ENCODE assay signal across 11 cellular contexts in genomic region chr13:23753523-23753922, GRCh38.
DNase-seq lines count a peak whose midpoint lies in the region; TF ChIP-seq lines count a peak whose summit lies in the region.
"Had no signal": no experiment of that assay in that cellular context is flagged by ENCODE, and none has a peak within 500 bp of the region (broad histone marks: within the 10 kb centered on the region; RNA-seq: fewer than 3 reads in every experiment).

No MANE protein-coding gene starts in this region.

- in situ Hi-C loops in transverse colon (cut with MboI; ENCODE audit: low pct_ligation_motif_present in 1 of 4, low pct_unique_long_range_greater_than_20kb in 1 of 4, low sequenced_read_pairs in 3 of 4) = no loop called here

- no peaks in the 10 kb centered on the region for H3K27me3 ChIP-seq in Caco-2 (replicated peaks; ENCODE audit: control insufficient read depth, insufficient read depth, low read length)
- H3K27me3 ChIP-seq in transverse colon = no peaks in the 10 kb centered on the region

- H3K9me3 ChIP-seq in Caco-2 = no peaks in the 10 kb centered on the region
- H3K9me3 ChIP-seq in transverse colon = no peaks in the 10 kb centered on the region
- H3K9me3 ChIP-seq: left ventricle myocardium inferior had no signal

- no TSS peak for BruUV-seq in Caco-2 (replicated peaks; lab: Mats Ljungman, UMichigan)

- TF ChIP-seq POLR2A in transverse colon (IDR thresholded peaks at IDR 0.05) = no peak

- TF ChIP-seq EP300 in transverse colon (IDR thresholded peaks at IDR 0.05; ENCODE audit: low read depth) = no peak

- POLR2A ChIA-PET in Caco-2 (lab: Charles Lee) = interaction anchor here (0.7 kb wide), 1 partner anchor 175 kb away, joined by 3 read pairs; no protein-coding TSS in a partner anchor

- peaks cover 9% of the 10 kb centered on the region for H3K36me3 Mint-ChIP-seq in Caco-2 (ENCODE audit: insufficient read depth, unreplicated experiment)
- H3K36me3 Mint-ChIP-seq in mesothelial cell of epicardium = no peaks in the 10 kb centered on the region

- H3K27ac ChIP-seq in transverse colon = no peak overlapping the region
- H3K27ac ChIP-seq: left ventricle myocardium inferior had no signal

- CTCF ChIA-PET in Caco-2 (lab: Charles Lee) = interaction anchor here (0.7 kb wide), 1 partner anchor 12 kb away, joined by 3 read pairs; no protein-coding TSS in a partner anchor

- H3K4me1 Mint-ChIP-seq in Caco-2 (ENCODE audit: low read depth, unreplicated experiment) (peaks cover 49% of the 10 kb centered on the region), mesothelial cell of epicardium (peaks cover 50% of the 10 kb centered on the region)

- TF ChIP-seq CTCF in Caco-2 (IDR thresholded peaks at IDR 0.05; ENCODE audit: insufficient read depth in 1 of 2, low read depth in 1 of 2, low read length in 1 of 2, severe bottlenecking in 1 of 2, unreplicated experiment in 1 of 2) = no peak
- no peak for TF ChIP-seq CTCF in mesothelial cell of epicardium (IDR thresholded peaks at IDR 0.05; ENCODE audit: unreplicated experiment)
- no peak for TF ChIP-seq CTCF in transverse colon (IDR thresholded peaks at IDR 0.05)

- H3K9me3 Mint-ChIP-seq in Caco-2 (ENCODE audit: unreplicated experiment) = no peaks in the 10 kb centered on the region
- no peaks in the 10 kb centered on the region for H3K9me3 Mint-ChIP-seq in mesothelial cell of epicardium

- H3K27me3 Mint-ChIP-seq in Caco-2 (ENCODE audit: insufficient read depth, unreplicated experiment) (no peaks in the 10 kb centered on the region), mesothelial cell of epicardium (ENCODE audit: low read depth) (peaks cover 3% of the 10 kb centered on the region)

- intact Hi-C loops in Caco-2 (cut with micrococcal nuclease; ENCODE audit: unreplicated experiment) = no loop called here
- intact Hi-C loops in transverse colon (cut with DNase I; ENCODE audit: low total_unique reads) = no loop called here

- WGBS in transverse colon (ENCODE audit: low coverage in 1 of 2), 2 donors = 36 to 44% methylated on average over 1 of the region's 1 CpG

- H3K4me3 Mint-ChIP-seq in Caco-2 (ENCODE audit: unreplicated experiment) = peak overlapping the region; percentile 22
- H3K4me3 Mint-ChIP-seq in mesothelial cell of epicardium = no peak overlapping the region

- DNase-seq in Caco-2 (peak; percentile 66 to 67), LHCN-M2 (ENCODE audit: low read depth) (peak; percentile 66), dermis blood vessel endothelial cell (peak; percentile 19), mesothelial cell of epicardium (ENCODE audit: low spot score in 2 of 2, unreplicated experiment in 2 of 2) (no peak), NCI-H1930 (lab: John Stamatoyannopoulos, UW) (no peak), transverse colon (no peak)
- DNase-seq in activated CD4-positive, alpha-beta T cell treated with anti-CD3 and anti-CD28 coated beads for 1 hour = no peak
- DNase-seq in stimulated activated CD4-positive, alpha-beta T cell treated with anti-CD3 and anti-CD28 coated beads, Interleukin-2, amount 100 ng/mL, for 24 hours = no peak
- DNase-seq: activated CD4-positive, CD25-positive, alpha-beta regulatory T cell; activated naive CD4-positive, alpha-beta T cell treated with Interleukin-2 at 50 U/mL for 16 hours; left ventricle myocardium inferior had no signal

- H3K27ac Mint-ChIP-seq in Caco-2 (ENCODE audit: unreplicated experiment) (peak overlapping the region; percentile 89), mesothelial cell of epicardium (peak overlapping the region; percentile 52)

- H3K4me1 ChIP-seq in Caco-2 (peaks cover 67% of the 10 kb centered on the region), transverse colon (peaks cover 0 to 10% (median 4%) of the 10 kb centered on the region in 4 donors)

- H3K4me3 ChIP-seq in Caco-2 (ENCODE audit: low read depth, low read length) = no peak overlapping the region
- no peak overlapping the region for H3K4me3 ChIP-seq in transverse colon
- H3K4me3 ChIP-seq: left ventricle myocardium inferior had no signal

- H3K36me3 ChIP-seq in Caco-2 (ENCODE audit: control insufficient read depth, insufficient read depth, low read length) = 0 out of 2 replicates have a peak, but pooled peaks cover 1% of the 10 kb centered on the region
- H3K36me3 ChIP-seq in transverse colon = peaks cover 0 to 6% (median 0%) of the 10 kb centered on the region in 4 donors
- H3K36me3 ChIP-seq: left ventricle myocardium inferior had no signal

Comparison
In these comparisons a context has a peak if more than half of its experiments do, and no peak if none do; other contexts are left out.
1. DNase-seq: peak in Caco-2 (2 of 2), LHCN-M2 (single experiment) and dermis blood vessel endothelial cell (single experiment); none in mesothelial cell of epicardium (0 of 2), NCI-H1930 (0 of 2), transverse colon (single experiment), activated CD4-positive, alpha-beta T cell treated with anti-CD3 and anti-CD28 coated beads for 1 hour (single experiment) and stimulated activated CD4-positive, alpha-beta T cell treated with anti-CD3 and anti-CD28 coated beads, Interleukin-2, amount 100 ng/mL, for 24 hours (0 of 2).